In the genomic region with DNA sequence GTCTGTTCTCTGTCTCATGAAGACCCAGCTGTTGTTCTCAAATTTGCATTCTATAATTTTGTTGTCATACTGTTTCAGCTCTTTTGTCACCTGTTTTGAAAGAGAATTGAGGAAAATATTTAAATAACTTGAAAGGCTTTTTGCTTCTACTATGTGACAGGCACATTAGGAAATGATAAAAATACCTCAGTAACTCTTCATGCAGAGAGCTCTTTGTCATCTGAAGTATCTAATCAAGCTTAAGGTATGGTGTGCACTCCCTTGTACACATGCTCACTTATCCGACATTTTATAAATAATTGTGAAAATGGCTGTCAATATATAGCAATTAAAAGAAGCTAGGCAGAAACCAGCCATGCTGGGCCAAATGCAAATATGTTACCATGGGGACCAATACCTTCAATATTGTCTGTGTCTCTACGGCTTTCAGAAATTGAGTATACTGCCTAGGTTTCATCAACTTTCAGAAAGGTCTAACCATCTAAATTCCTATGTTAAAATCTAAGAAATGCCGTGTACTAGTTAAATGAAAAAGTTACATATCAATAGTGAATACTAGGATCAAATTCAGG, we compare ENCODE assay signal across 21 cellular contexts.
DNase-seq lines count a peak whose midpoint lies in the region; ATAC-seq, FAIRE-seq and TF ChIP-seq lines count a peak whose summit lies in the region.
"Had no signal": no experiment of that assay in that cellular context is flagged by ENCODE, and none has a peak within 500 bp of the region (broad histone marks: within the 10 kb centered on the region; RNA-seq: fewer than 3 reads in every experiment).

No MANE protein-coding gene starts in this region.

- H3K9ac ChIP-seq in SU-DHL-6 (ENCODE audit: low read length): peak overlapping the region; percentile 43
- H3K9ac ChIP-seq: BLaER1 treated with 17β-estradiol and CSF1 and Interleukin-3, amounts not matched to agents 10 nM and 100 nM had no signal

- TF ChIP-seq CTCF in SU-DHL-6 (IDR thresholded peaks at IDR 0.05; ENCODE audit: insufficient read depth, low read length, poor library complexity, severe bottlenecking): no peak

- DNase-seq in GM12891 (ENCODE audit: insufficient read length, low spot score) (no peak), H4 (ENCODE audit: low spot score) (no peak), midbrain (lab: John Stamatoyannopoulos, UW) (no peak), GM19238 (ENCODE audit: insufficient read length, low spot score) (no peak), inferior parietal cortex (ENCODE audit: extremely low spot score) (no peak)
- DNase-seq: Caco-2; CD4-positive, alpha-beta memory T cell; DMS 273 treated with DMSO at 0.1 percent for 48 hours; DMS79 treated with DMSO at 0.1 percent for 48 hours; GOT3; MG63; NCI-H1092 treated with DMSO at 0.1 percent for 48 hours; NCI-H1436 treated with DMSO at 0.1 percent for 48 hours; NCI-H510A; NCI-H82 had no signal

- H4K20me1 ChIP-seq in SU-DHL-6 (ENCODE audit: low read depth, low read length): no peaks in the 10 kb centered on the region
- H4K20me1 ChIP-seq: BLaER1 treated with 17β-estradiol and CSF1 and Interleukin-3, amounts not matched to agents 10 nM and 100 nM had no signal

- H3K36me3 ChIP-seq in SU-DHL-6 (ENCODE audit: low read length): peaks cover 48% of the 10 kb centered on the region
- H3K36me3 ChIP-seq: SJSA1 had no signal

- peak overlapping the region; percentile 38 for H3K4me3 ChIP-seq in SU-DHL-6 (ENCODE audit: insufficient read depth, low read length, poor library complexity, severe bottlenecking)
- H3K4me3 ChIP-seq: BLaER1 treated with 17β-estradiol and CSF1 and Interleukin-3, amounts not matched to agents 10 nM and 100 nM; MG63; SJSA1 had no signal

- no peak for TF ChIP-seq POLR2A in GM12891 (IDR thresholded peaks at IDR 0.05; ENCODE audit: low read depth, low read length)

- H3K27ac ChIP-seq in SU-DHL-6 (ENCODE audit: low read depth, low read length): peak overlapping the region; percentile 98
- H3K27ac ChIP-seq: BLaER1 treated with 17β-estradiol and CSF1 and Interleukin-3, amounts not matched to agents 10 nM and 100 nM; SJSA1 had no signal

- H3K79me2 ChIP-seq in SU-DHL-6 (ENCODE audit: insufficient read depth, low read length): peaks cover 49% of the 10 kb centered on the region

- no peak overlapping the region for H2AFZ ChIP-seq in SU-DHL-6 (ENCODE audit: low read depth, low read length, severe bottlenecking)

- peak overlapping the region; percentile 76 for H3K4me2 ChIP-seq in SU-DHL-6 (ENCODE audit: low read depth, low read length, poor library complexity, severe bottlenecking)
- H3K4me2 ChIP-seq: BLaER1 treated with 17β-estradiol and CSF1 and Interleukin-3, amounts not matched to agents 10 nM and 100 nM had no signal

- H3F3A ChIP-seq in SU-DHL-6 (ENCODE audit: insufficient read depth): peaks cover 86% of the 10 kb centered on the region

- ATAC-seq in HG03354 (IDR thresholded peaks at IDR 0.05; ENCODE audit: poor library complexity, severe bottlenecking, unreplicated experiment): peak; percentile 57
- ATAC-seq: HCT116, Right ventricle myocardium inferior had no signal

- no peaks in the 10 kb centered on the region for H3K9me2 ChIP-seq in SU-DHL-6 (replicated peaks; ENCODE audit: insufficient read depth, low read length)

- H3K9me3 ChIP-seq in SU-DHL-6 (ENCODE audit: insufficient read depth, low read length): no peaks in the 10 kb centered on the region
- H3K9me3 ChIP-seq: Caco-2, MG63, SJSA1 had no signal

- peak; percentile 56 for FAIRE-seq in GM12891 (lab: Jason Lieb, UNC)

- no peaks in the 10 kb centered on the region for H3K27me3 ChIP-seq in SU-DHL-6 (ENCODE audit: low read length)
- H3K27me3 ChIP-seq: BLaER1 treated with 17β-estradiol and CSF1 and Interleukin-3, amounts not matched to agents 10 nM and 100 nM; MG63; SJSA1 had no signal

TF ChIP-seq in GM12891, 5 proteins besides CTCF, POLR2A, EP300 and RAD21:
- TF ChIP-seq POU2F2 (IDR thresholded peaks at IDR 0.05; ENCODE audit: low read depth, low read length): no peak
- TF ChIP-seq TAF1 (IDR thresholded peaks at IDR 0.05; ENCODE audit: low read depth, low read length): no peak
- no peak for TF ChIP-seq SPI1 (IDR thresholded peaks at IDR 0.05; ENCODE audit: low read depth, low read length)
- no peak for TF ChIP-seq POLR2AphosphoS5 (IDR thresholded peaks at IDR 0.05; ENCODE audit: low read depth, low read length)
- TF ChIP-seq PAX5 (IDR thresholded peaks at IDR 0.05; ENCODE audit: insufficient read depth, low read length, severe bottlenecking): no peak
